Comparison of ENCODE assay signal across 17 cellular contexts in the genomic region with DNA sequence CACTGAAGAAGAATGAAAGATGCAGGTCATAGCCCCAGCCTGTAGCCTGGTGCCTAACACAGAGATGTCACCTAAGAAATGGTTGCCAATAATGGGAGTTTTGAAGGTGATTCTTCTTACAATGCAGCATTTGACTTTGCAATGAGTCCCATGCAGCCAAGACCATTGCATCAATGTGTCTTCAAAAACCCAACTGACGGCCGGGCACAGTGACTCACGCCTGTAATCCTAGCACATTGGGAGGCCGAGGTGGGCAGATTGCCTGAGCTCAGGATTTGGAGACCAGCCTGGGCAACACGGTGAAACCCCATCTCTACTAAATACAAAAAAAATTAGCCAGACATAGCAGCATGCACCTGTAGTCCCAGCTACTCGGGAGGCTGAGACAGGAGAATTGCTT.
DNase-seq lines count a peak whose midpoint lies in the region; TF ChIP-seq lines count a peak whose summit lies in the region.
"Had no signal": no experiment of that assay in that cellular context is flagged by ENCODE, and none has a peak within 500 bp of the region (broad histone marks: within the 10 kb centered on the region; RNA-seq: fewer than 3 reads in every experiment).

No MANE protein-coding gene starts in this region.

- CTCF ChIA-PET in MCF 10A (lab: Yijun Ruan, JAX), result no interaction called here

- H3K27ac ChIP-seq in breast epithelium (no peak overlapping the region), sigmoid colon (no peak overlapping the region)
- H3K27ac ChIP-seq: 22Rv1, A549, C4-2B had no signal

- H3K36me3 Mint-ChIP-seq in MCF 10A (ENCODE audit: insufficient read depth, unreplicated experiment), result no peaks in the 10 kb centered on the region

- H3K4me3 ChIP-seq in breast epithelium (no peak overlapping the region), sigmoid colon (no peak overlapping the region)
- H3K4me3 ChIP-seq: A549 had no signal

- DNase-seq in MCF 10A (ENCODE audit: unreplicated experiment) (peak; percentile 52), breast epithelium (ENCODE audit: low spot score in 2 of 2) (no peak), cerebellar cortex (ENCODE audit: low spot score) (peak; percentile 57), sigmoid colon (peak; percentile 21), DMS53 treated with DMSO at 0.1 percent for 48 hours (lab: John Stamatoyannopoulos, UW; ENCODE audit: unreplicated experiment) (no peak), GM19240 (ENCODE audit: insufficient read length, low spot score) (no peak), GM20000 (ENCODE audit: low spot score) (no peak)
- DNase-seq: AML-193; Caco-2; CD4-positive, alpha-beta T cell; DMS79; GOT3; H7; HFFc6 had no signal

- 77 to 83% methylated on average over 6 of the region's 6 CpGs for WGBS in sigmoid colon, 2 donors

- peaks cover 92% of the 10 kb centered on the region for H3K27me3 Mint-ChIP-seq in MCF 10A (ENCODE audit: insufficient read depth, unreplicated experiment)

- H3K27me3 ChIP-seq in breast epithelium (peaks cover 0 to 10% of the 10 kb centered on the region in 2 donors), sigmoid colon (peaks cover 3 to 8% (median 4%) of the 10 kb centered on the region in 3 donors)

- POLR2A ChIA-PET in MCF 10A (lab: Yijun Ruan, JAX), result no interaction called here

- H3K9me3 Mint-ChIP-seq in MCF 10A (ENCODE audit: unreplicated experiment), result peaks cover 7% of the 10 kb centered on the region
- H3K9me3 Mint-ChIP-seq: CD4-positive, alpha-beta T cell; HFFc6 had no signal

- no peak for TF ChIP-seq EP300 in sigmoid colon (IDR thresholded peaks at IDR 0.05)

- no peaks in the 10 kb centered on the region for H3K4me1 ChIP-seq in breast epithelium
- H3K4me1 ChIP-seq in sigmoid colon, result no peaks in the 10 kb centered on the region
- H3K4me1 ChIP-seq: A549, Caco-2 had no signal

- H3K36me3 ChIP-seq in breast epithelium, result no peaks in the 10 kb centered on the region
- no peaks in the 10 kb centered on the region for H3K36me3 ChIP-seq in sigmoid colon

- BruUV-seq in MCF 10A (replicated peaks; lab: Mats Ljungman, UMichigan), result no TSS peak

- no peak overlapping the region for H3K27ac Mint-ChIP-seq in MCF 10A (ENCODE audit: low read depth, unreplicated experiment)
- H3K27ac Mint-ChIP-seq: CD4-positive, alpha-beta T cell; HFFc6 had no signal

- no peaks in the 10 kb centered on the region for H3K4me1 Mint-ChIP-seq in MCF 10A (ENCODE audit: insufficient read depth, unreplicated experiment)

- intact Hi-C loops in MCF 10A (cut with micrococcal nuclease), result no loop called here
- intact Hi-C loops in breast epithelium (cut with DNase I; ENCODE audit: low total_unique reads), result no loop called here
- intact Hi-C loops in sigmoid colon (cut with DNase I), result no loop called here

- no peak for TF ChIP-seq CTCF in MCF 10A (IDR thresholded peaks at IDR 0.05; ENCODE audit: unreplicated experiment)
- TF ChIP-seq CTCF in breast epithelium (IDR thresholded peaks at IDR 0.05), result no peak
- no peak for TF ChIP-seq CTCF in sigmoid colon (IDR thresholded peaks at IDR 0.05)
- TF ChIP-seq CTCF in GM20000 (IDR thresholded peaks at IDR 0.05; ENCODE audit: extremely low read depth, missing control alignments), result no peak

- TF ChIP-seq POLR2A in breast epithelium (IDR thresholded peaks at IDR 0.05) (no peak), sigmoid colon (IDR thresholded peaks at IDR 0.05) (no peak)

- H3K9me3 ChIP-seq in breast epithelium (no peaks in the 10 kb centered on the region), sigmoid colon (no peaks in the 10 kb centered on the region)
- H3K9me3 ChIP-seq: A549, Caco-2 had no signal

- no peak overlapping the region for H3K4me3 Mint-ChIP-seq in MCF 10A (ENCODE audit: unreplicated experiment)
- H3K4me3 Mint-ChIP-seq: CD4-positive, alpha-beta T cell; HFFc6 had no signal

Comparison
In these comparisons a context has a peak if more than half of its experiments do, and no peak if none do; other contexts are left out.
1. DNase-seq: peak in MCF 10A (single experiment), cerebellar cortex (single experiment) and sigmoid colon (single experiment); none in breast epithelium (0 of 2), DMS53 treated with DMSO at 0.1 percent for 48 hours (single experiment), GM19240 (single experiment) and GM20000 (single experiment).